ENCODE assay signal across 1 cellular context in genomic region chr17:78849026-78849425, GRCh38.
TF ChIP-seq lines count a peak whose summit lies in the region.

No MANE protein-coding gene starts in this region.

TF ChIP-seq in SK-N-SH treated with all-trans-retinoic acid at 6 μM for 48 hours, 23 proteins besides CTCF, POLR2A, EP300 and RAD21 (continued from another document):
- TF ChIP-seq PATZ1 (CRISPR knock-in tag; IDR thresholded peaks at IDR 0.05; ENCODE audit: borderline replicate concordance) (no peak), ZC3H10 (CRISPR knock-in tag; IDR thresholded peaks at IDR 0.05) (no peak), ISL1 (CRISPR knock-in tag; IDR thresholded peaks at IDR 0.05) (no peak), CREB5 (CRISPR knock-in tag; IDR thresholded peaks at IDR 0.05; ENCODE audit: low read depth) (no peak), CSDC2 (CRISPR knock-in tag; IDR thresholded peaks at IDR 0.05) (no peak), GLIS3 (CRISPR knock-in tag; IDR thresholded peaks at IDR 0.05) (no peak)
